In genomic region chr19:40355975-40356680, GRCh38 we compare ENCODE assay signal across 21 cellular contexts. TPM values are rescaled to one million over a fixed set of nuclear protein-coding genes. Genes with fewer than 3 reads are reported as not detected.
DNase-seq lines count a peak whose midpoint lies in the region; ATAC-seq, FAIRE-seq and TF ChIP-seq lines count a peak whose summit lies in the region.
"Had no signal": no experiment of that assay in that cellular context is flagged by ENCODE, and none has a peak within 500 bp of the region (broad histone marks: within the 10 kb centered on the region; RNA-seq: fewer than 3 reads in every experiment).

No MANE protein-coding gene starts in this region.

- no peak for DNase-seq in activated naive CD4-positive, alpha-beta T cell treated with anti-CD3 and anti-CD28 coated beads, Interleukin-2, amount 50 U/mL, for 16 hours
- DNase-seq in GM19239 (ENCODE audit: insufficient read length, low spot score) = no peak
- DNase-seq in spleen = peak; percentile 21
- DNase-seq in Right ventricle myocardium inferior (ENCODE audit: missing footprints) = no peak
- DNase-seq: activated CD4-positive, alpha-beta T cell treated with anti-CD3 and anti-CD28 coated beads, Interleukin-2, amount 50 U/mL, for 1 hour; activated naive CD4-positive, alpha-beta T cell treated with Interleukin-2 at 50 U/mL for 16 hours; CD8-positive, alpha-beta memory T cell; DND-41; left ventricle myocardium superior; NCI-H146; NCI-H226; right lobe of liver; RPMI8226; stomach; upper lobe of right lung had no signal

- 74 to 82% (median 80%) methylated on average over 9 of the region's 9 CpGs for WGBS in spleen, 5 donors

- H3K27me3 Mint-ChIP-seq in activated naive CD4-positive, alpha-beta T cell treated with anti-CD3 and anti-CD28 coated beads, Interleukin-2, amount 50 U/mL, for 24 hours = no peaks in the 10 kb centered on the region
- no peaks in the 10 kb centered on the region for H3K27me3 Mint-ChIP-seq in brain

- H3K27me3 ChIP-seq in spleen (replicated peaks in 1 of 7) = no peaks in the 10 kb centered on the region
- H3K27me3 ChIP-seq: gastroesophageal sphincter, right lobe of liver, stomach, upper lobe of right lung had no signal

- H3K4me1 Mint-ChIP-seq in activated naive CD4-positive, alpha-beta T cell treated with anti-CD3 and anti-CD28 coated beads, Interleukin-2, amount 50 U/mL, for 24 hours = peaks cover 19% of the 10 kb centered on the region
- H3K4me1 Mint-ChIP-seq in brain = peaks cover 30% of the 10 kb centered on the region

- H3K36me3 ChIP-seq in spleen = peaks cover 0 to 29% (median 0%) of the 10 kb centered on the region in 6 donors
- H3K36me3 ChIP-seq: right lobe of liver had no signal

- H3K4me3 ChIP-seq in spleen = no peak overlapping the region
- H3K4me3 ChIP-seq: gastroesophageal sphincter, right lobe of liver, stomach, upper lobe of right lung had no signal

- peaks cover 7% of the 10 kb centered on the region for H3K36me3 Mint-ChIP-seq in activated naive CD4-positive, alpha-beta T cell treated with anti-CD3 and anti-CD28 coated beads, Interleukin-2, amount 50 U/mL, for 24 hours
- peaks cover 45% of the 10 kb centered on the region for H3K36me3 Mint-ChIP-seq in brain

- peak overlapping the region; percentile 34 for H3K4me3 Mint-ChIP-seq in activated naive CD4-positive, alpha-beta T cell treated with anti-CD3 and anti-CD28 coated beads, Interleukin-2, amount 50 U/mL, for 24 hours
- H3K4me3 Mint-ChIP-seq in brain = peak overlapping the region in 1 of 5 experiments; percentile 60

- TF ChIP-seq CTCF in brain (conservative IDR thresholded peaks at IDR 0.05) (no peak), spleen (IDR thresholded peaks at IDR 0.05 in 8 of 11, conservative IDR thresholded peaks at IDR 0.05 in 3 of 11) (no peak)

- H3K9me3 Mint-ChIP-seq in activated naive CD4-positive, alpha-beta T cell treated with anti-CD3 and anti-CD28 coated beads, Interleukin-2, amount 50 U/mL, for 24 hours = no peaks in the 10 kb centered on the region
- no peaks in the 10 kb centered on the region for H3K9me3 Mint-ChIP-seq in brain
- H3K9me3 Mint-ChIP-seq: CD8-positive, alpha-beta memory T cell had no signal

- peak overlapping the region in 2 of 8 donors; percentile 66 to 71 for H3K27ac ChIP-seq in spleen
- H3K27ac ChIP-seq: gastroesophageal sphincter, right lobe of liver, stomach, upper lobe of right lung had no signal

- H3K9me3 ChIP-seq in spleen = no peaks in the 10 kb centered on the region
- H3K9me3 ChIP-seq: gastroesophageal sphincter, right lobe of liver, stomach, upper lobe of right lung had no signal

- ATAC-seq in GM18498 (IDR thresholded peaks at IDR 0.05; ENCODE audit: unreplicated experiment) (no peak), GM18511 (IDR thresholded peaks at IDR 0.05; ENCODE audit: unreplicated experiment) (no peak), Right ventricle myocardium inferior (no peak)
- ATAC-seq: gastroesophageal sphincter, left ventricle myocardium superior, right lobe of liver, upper lobe of right lung had no signal

- intact Hi-C loops in spleen (cut with DNase I; ENCODE audit: low total_unique reads) = no loop called here
- intact Hi-C loops in Right ventricle myocardium inferior (cut with DNase I) = no loop called here

- peaks cover 0 to 56% (median 30%) of the 10 kb centered on the region in 6 donors for H3K4me1 ChIP-seq in spleen

- FAIRE-seq in GM19239 (lab: Jason Lieb, UNC) = peak; percentile 82

- TF ChIP-seq POLR2A in spleen (IDR thresholded peaks at IDR 0.05) = no peak

- H3K27ac Mint-ChIP-seq in activated naive CD4-positive, alpha-beta T cell treated with anti-CD3 and anti-CD28 coated beads, Interleukin-2, amount 50 U/mL, for 24 hours = no peak overlapping the region
- H3K27ac Mint-ChIP-seq in brain = peak overlapping the region in 3 of 5 experiments; percentile 38 to 45 (median 44)

RNA-seq across cellular contexts. Expression of gene PLD3, which starts 7.6 kb away (rescaled TPM):
- polyA plus RNA-seq in brain (ENCODE audit: insufficient read depth, low read depth, low replicate concordance) (467 TPM), spleen (100 to 1,000 TPM in 1 of 3 donors, 10 to 100 TPM in 2; 61.3 to 120 (median 81.6) TPM)
- total RNA-seq in spleen (100 to 1,000 TPM; 187 to 589 (median 326) TPM), Right ventricle myocardium inferior (169 TPM)

RNA-seq across cellular contexts. Expression of gene C19orf47, which starts 7.9 kb away (rescaled TPM):
- polyA plus RNA-seq in brain (ENCODE audit: insufficient read depth, low read depth, low replicate concordance) = 29.0 TPM
- 10 to 100 TPM; 10.2 to 21.9 (median 13.2) TPM for total RNA-seq in spleen
- polyA plus RNA-seq in spleen = 10 to 100 TPM in 1 of 3 donors, 1 to 10 TPM in 2; 8.2 to 14.7 (median 8.5) TPM
- total RNA-seq in Right ventricle myocardium inferior = 222 TPM

RNA-seq across cellular contexts. Expression of gene HIPK4, which starts 33.9 kb away (rescaled TPM):
- not detected for polyA plus RNA-seq in brain (ENCODE audit: insufficient read depth, low read depth, low replicate concordance)
- under 1 TPM in 1 of 7 donors, not detected in 6; 0.19 TPM for total RNA-seq in spleen
- under 1 TPM in 1 of 3 donors, not detected in 2; 0.08 TPM for polyA plus RNA-seq in spleen
- total RNA-seq in Right ventricle myocardium inferior = not detected
- total RNA-seq: CD8-positive, alpha-beta memory T cell; left ventricle myocardium superior; LHCN-M2; stomach had no signal
- polyA plus RNA-seq: CD8-positive, alpha-beta memory T cell had no signal

RNA-seq across cellular contexts. Expression of gene PRX, which starts 57.0 kb away (rescaled TPM):
- polyA plus RNA-seq in brain (ENCODE audit: insufficient read depth, low read depth, low replicate concordance) (2.6 TPM), spleen (1 to 10 TPM in 1 of 3 donors, under 1 TPM in 2; 0.50 to 1.8 (median 0.56) TPM)
- total RNA-seq in spleen (1 to 10 TPM; 1.7 to 3.4 (median 3.0) TPM), Right ventricle myocardium inferior (3.5 TPM)
